Comparison of ENCODE assay signal across 1 cellular context in the genomic region with DNA sequence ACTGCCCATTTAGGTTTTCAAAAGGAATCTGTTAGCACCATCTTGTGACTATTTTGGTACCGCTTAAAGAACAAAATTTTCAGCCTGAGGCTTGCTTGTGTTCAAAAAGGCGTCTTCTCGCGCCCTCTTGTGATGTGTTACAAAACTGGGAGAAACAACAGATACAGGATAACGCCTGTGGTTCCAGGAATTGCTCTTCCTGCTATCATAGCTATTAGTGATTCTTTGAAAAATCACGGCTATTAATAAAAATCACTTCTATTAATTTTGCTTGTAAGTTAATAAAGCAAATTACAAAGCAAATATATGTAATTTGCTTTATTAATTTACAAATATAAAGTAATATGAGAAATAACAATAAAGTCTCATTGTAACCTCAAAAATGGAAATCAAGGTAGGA.
TF ChIP-seq lines count a peak whose summit lies in the region.

No MANE protein-coding gene starts in this region.

TF ChIP-seq in GM12878, 131 proteins besides CTCF, POLR2A, EP300 and RAD21 (continued from another document and continues in another):
- TF ChIP-seq CEBPZ (IDR thresholded peaks at IDR 0.05; ENCODE audit: low read depth, low read length) = no peak
- no peak for TF ChIP-seq GABPA (IDR thresholded peaks at IDR 0.05; ENCODE audit: low read depth)
- TF ChIP-seq MTA3 (IDR thresholded peaks at IDR 0.05; ENCODE audit: borderline replicate concordance, low read length) = no peak
- TF ChIP-seq HSF1 (IDR thresholded peaks at IDR 0.05; ENCODE audit: low read depth, low read length) = no peak
- no peak for TF ChIP-seq ZSCAN29 (IDR thresholded peaks at IDR 0.05)
- no peak for TF ChIP-seq NFXL1 (IDR thresholded peaks at IDR 0.05; ENCODE audit: borderline replicate concordance)
- no peak for TF ChIP-seq DPF2 (IDR thresholded peaks at IDR 0.05)
- TF ChIP-seq, protein P1, sequence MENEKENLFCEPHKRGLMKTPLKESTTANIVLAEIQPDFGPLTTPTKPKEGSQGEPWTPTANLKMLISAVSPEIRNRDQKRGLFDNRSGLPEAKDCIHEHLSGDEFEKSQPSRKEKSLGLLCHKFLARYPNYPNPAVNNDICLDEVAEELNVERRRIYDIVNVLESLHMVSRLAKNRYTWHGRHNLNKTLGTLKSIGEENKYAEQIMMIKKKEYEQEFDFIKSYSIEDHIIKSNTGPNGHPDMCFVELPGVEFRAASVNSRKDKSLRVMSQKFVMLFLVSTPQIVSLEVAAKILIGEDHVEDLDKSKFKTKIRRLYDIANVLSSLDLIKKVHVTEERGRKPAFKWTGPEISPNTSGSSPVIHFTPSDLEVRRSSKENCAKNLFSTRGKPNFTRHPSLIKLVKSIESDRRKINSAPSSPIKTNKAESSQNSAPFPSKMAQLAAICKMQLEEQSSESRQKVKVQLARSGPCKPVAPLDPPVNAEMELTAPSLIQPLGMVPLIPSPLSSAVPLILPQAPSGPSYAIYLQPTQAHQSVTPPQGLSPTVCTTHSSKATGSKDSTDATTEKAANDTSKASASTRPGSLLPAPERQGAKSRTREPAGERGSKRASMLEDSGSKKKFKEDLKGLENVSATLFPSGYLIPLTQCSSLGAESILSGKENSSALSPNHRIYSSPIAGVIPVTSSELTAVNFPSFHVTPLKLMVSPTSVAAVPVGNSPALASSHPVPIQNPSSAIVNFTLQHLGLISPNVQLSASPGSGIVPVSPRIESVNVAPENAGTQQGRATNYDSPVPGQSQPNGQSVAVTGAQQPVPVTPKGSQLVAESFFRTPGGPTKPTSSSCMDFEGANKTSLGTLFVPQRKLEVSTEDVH (IDR thresholded peaks at IDR 0.05; ENCODE audit: low read depth, partially characterized antibody) = no peak
- TF ChIP-seq ZBTB4 (CRISPR knock-in tag; IDR thresholded peaks at IDR 0.05) = no peak
- no peak for TF ChIP-seq BCL11A (IDR thresholded peaks at IDR 0.05; ENCODE audit: low read depth, low read length)
- TF ChIP-seq ZNF24 (IDR thresholded peaks at IDR 0.05) = no peak
- TF ChIP-seq SMAD5 (IDR thresholded peaks at IDR 0.05; ENCODE audit: low read depth) = no peak
- no peak for TF ChIP-seq CEBPB (IDR thresholded peaks at IDR 0.05; ENCODE audit: borderline replicate concordance in 1 of 2, low read depth in 2 of 2, low read length in 2 of 2)
- no peak for TF ChIP-seq ZZZ3 (IDR thresholded peaks at IDR 0.05; ENCODE audit: control insufficient read depth, insufficient read length, low read depth)
- no peak for TF ChIP-seq POLR2AphosphoS2 (IDR thresholded peaks at IDR 0.05; ENCODE audit: low read depth, low read length)
- peak; percentile 91 for TF ChIP-seq SMC3 (IDR thresholded peaks at IDR 0.05; ENCODE audit: borderline replicate concordance, low read length)
- no peak for TF ChIP-seq ZNF384 (IDR thresholded peaks at IDR 0.05; ENCODE audit: borderline replicate concordance, low read depth, low read length)
- TF ChIP-seq POLR2AphosphoS5 (IDR thresholded peaks at IDR 0.05; ENCODE audit: low read length) = no peak
- TF ChIP-seq NRF1 (conservative IDR thresholded peaks at IDR 0.05; ENCODE audit: low read depth, low read length) = no peak
- no peak for TF ChIP-seq CHD2 (IDR thresholded peaks at IDR 0.05; ENCODE audit: borderline replicate concordance, low read depth, low read length)
- no peak for TF ChIP-seq ZBTB11 (CRISPR knock-in tag; IDR thresholded peaks at IDR 0.05)
- 0 out of 2 replicates have a peak, but pooled peaks have one; percentile 9 for TF ChIP-seq ZNF592 (IDR thresholded peaks at IDR 0.05)
- no peak for TF ChIP-seq BMI1 (IDR thresholded peaks at IDR 0.05; ENCODE audit: borderline replicate concordance)
- no peak for TF ChIP-seq ATF2 (IDR thresholded peaks at IDR 0.05; ENCODE audit: low read length)
- TF ChIP-seq IRF4 (IDR thresholded peaks at IDR 0.05; ENCODE audit: low read depth, low read length) = 0 out of 2 replicates have a peak, but pooled peaks have one; percentile 44
- no peak for TF ChIP-seq BCLAF1 (IDR thresholded peaks at IDR 0.05)
- TF ChIP-seq KAT2A (conservative IDR thresholded peaks at IDR 0.05; ENCODE audit: control insufficient read depth, low read depth, low read length) = no peak
- no peak for TF ChIP-seq KDM1A (IDR thresholded peaks at IDR 0.05; ENCODE audit: borderline replicate concordance)
- TF ChIP-seq IKZF2 (IDR thresholded peaks at IDR 0.05) = no peak
- TF ChIP-seq BRCA1 (IDR thresholded peaks at IDR 0.05; ENCODE audit: low read depth, low read length) = no peak
- TF ChIP-seq TCF7 (IDR thresholded peaks at IDR 0.05; ENCODE audit: borderline replicate concordance) = peak; percentile 44; the same call in 1 of the 2 replicates
